In genomic region chr6:109454483-109455160, GRCh38 we compare ENCODE assay signal across 8 cellular contexts. TPM values are rescaled to one million over a fixed set of nuclear protein-coding genes. Genes with fewer than 3 reads are reported as not detected.
A peak's percentile ranks its signal among the peaks of the same experiment; 100 is the strongest.
DNase-seq lines count a peak whose midpoint lies in the region; ATAC-seq and TF ChIP-seq lines count a peak whose summit lies in the region.

No MANE protein-coding gene starts in this region.

- no peaks in the 10 kb centered on the region for H3K9me3 ChIP-seq in neural cell (ENCODE audit: low read length)
- H3K9me3 ChIP-seq in thoracic aorta = no peaks in the 10 kb centered on the region

- CTCF ChIA-PET in activated CD8-positive, alpha-beta memory T cell treated with anti-CD3 and anti-CD28 coated beads, Interleukin-2, amount 10 ng/mL, durations not matched to agents 7 days and 5 days (lab: Charles Lee) = interaction anchor here (1.2 to 5.6 kb wide), 6 partner anchors 12 to 267 kb away, joined by 3 to 40 read pairs (median 8); partner anchors contain the start of genes CD164, PPIL6 and SMPD2

- ATAC-seq in activated CD8-positive, alpha-beta memory T cell treated with anti-CD3 and anti-CD28 coated beads, Interleukin-2, amount 10 ng/mL, durations not matched to agents 7 days and 5 days = peak; percentile 48
- no peak for ATAC-seq in thoracic aorta (ENCODE audit: insufficient number of reproducible peaks, low FRiP score, low read depth)

- H3K36me3 ChIP-seq in neural cell (ENCODE audit: insufficient read depth, low read length) (no peaks in the 10 kb centered on the region), thoracic aorta (peaks cover 11% of the 10 kb centered on the region)

- no peaks in the 10 kb centered on the region for H3K9me2 ChIP-seq in neural cell (ENCODE audit: insufficient read depth, low read length)

- H3K9me3 Mint-ChIP-seq in activated CD8-positive, alpha-beta memory T cell treated with anti-CD3 and anti-CD28 coated beads, Interleukin-2, amount 10 ng/mL, durations not matched to agents 7 days and 5 days (ENCODE audit: low read depth) = no peaks in the 10 kb centered on the region

- H3K4me3 Mint-ChIP-seq in activated CD8-positive, alpha-beta memory T cell treated with anti-CD3 and anti-CD28 coated beads, Interleukin-2, amount 10 ng/mL, durations not matched to agents 7 days and 5 days = peak overlapping the region; percentile 88

- H3K4me3 ChIP-seq in GM12865 (ENCODE audit: low read depth, low read length) = peak overlapping the region; percentile 86
- peak overlapping the region; percentile 75 for H3K4me3 ChIP-seq in HFF-Myc (replicated peaks; ENCODE audit: low read depth, low read length)
- H3K4me3 ChIP-seq in neural cell (ENCODE audit: low read length) = peak overlapping the region; percentile 97
- peak overlapping the region; percentile 95 for H3K4me3 ChIP-seq in thoracic aorta

- no peak for TF ChIP-seq EP300 in neural cell (conservative IDR thresholded peaks at IDR 0.05; ENCODE audit: poor library complexity, severe bottlenecking)

- DNase-seq in GM12865 (ENCODE audit: low read depth) (peak; percentile 86), HFF-Myc (ENCODE audit: extremely low read depth, low read depth) (no peak), NCI-H748 (lab: John Stamatoyannopoulos, UW; ENCODE audit: unreplicated experiment) (peak; percentile 64), epithelial cell of prostate (ENCODE audit: low read depth, low spot score) (no peak), thoracic aorta (ENCODE audit: low spot score) (no peak), NCI-H1930 (lab: John Stamatoyannopoulos, UW) (no peak)
- DNase-seq in activated CD8-positive, alpha-beta memory T cell treated with anti-CD3 and anti-CD28 coated beads, Interleukin-2, amount 10 ng/mL, durations not matched to agents 7 days and 5 days = peak; percentile 89

- TF ChIP-seq CTCF in GM12865 (IDR thresholded peaks at IDR 0.05; ENCODE audit: insufficient read depth, low read depth, low read length, missing control alignments) (no peak), HFF-Myc (IDR thresholded peaks at IDR 0.05; ENCODE audit: low read depth, low read length, missing control alignments) (no peak), neural cell (IDR thresholded peaks at IDR 0.05; ENCODE audit: poor library complexity, severe bottlenecking) (no peak), thoracic aorta (IDR thresholded peaks at IDR 0.05) (no peak)

- peaks cover 20% of the 10 kb centered on the region for H3K36me3 Mint-ChIP-seq in activated CD8-positive, alpha-beta memory T cell treated with anti-CD3 and anti-CD28 coated beads, Interleukin-2, amount 10 ng/mL, durations not matched to agents 7 days and 5 days

- no peaks in the 10 kb centered on the region for H3F3A ChIP-seq in neural cell (ENCODE audit: insufficient read depth, low read length, poor library complexity, severe bottlenecking)

- peaks cover 8% of the 10 kb centered on the region for H3K79me2 ChIP-seq in neural cell (replicated peaks; ENCODE audit: insufficient read depth, low read length)

- no peak for TF ChIP-seq RAD21 in neural cell (conservative IDR thresholded peaks at IDR 0.05)

- peaks cover 73% of the 10 kb centered on the region for H3K4me1 Mint-ChIP-seq in activated CD8-positive, alpha-beta memory T cell treated with anti-CD3 and anti-CD28 coated beads, Interleukin-2, amount 10 ng/mL, durations not matched to agents 7 days and 5 days

- peak overlapping the region; percentile 97 for H2AFZ ChIP-seq in neural cell (ENCODE audit: low read depth, low read length)

- peaks cover 9 to 31% of the 10 kb centered on the region in 2 donors for H3K4me1 ChIP-seq in thoracic aorta (ENCODE audit: control insufficient read depth in 1 of 2, low read depth in 2 of 2)

- H4K20me1 ChIP-seq in neural cell (ENCODE audit: insufficient read depth) = no peaks in the 10 kb centered on the region

- H3K27me3 Mint-ChIP-seq in activated CD8-positive, alpha-beta memory T cell treated with anti-CD3 and anti-CD28 coated beads, Interleukin-2, amount 10 ng/mL, durations not matched to agents 7 days and 5 days = no peaks in the 10 kb centered on the region

- H3K27ac Mint-ChIP-seq in activated CD8-positive, alpha-beta memory T cell treated with anti-CD3 and anti-CD28 coated beads, Interleukin-2, amount 10 ng/mL, durations not matched to agents 7 days and 5 days = peak overlapping the region; percentile 97

- H3K27me3 ChIP-seq in neural cell (ENCODE audit: insufficient read depth, low read depth, low read length) (no peaks in the 10 kb centered on the region), thoracic aorta (replicated peaks; ENCODE audit: insufficient read depth) (no peaks in the 10 kb centered on the region)

- H3K27ac ChIP-seq in epithelial cell of prostate (peak overlapping the region; percentile 49), neural cell (ENCODE audit: low read length) (peak overlapping the region; percentile 77), thoracic aorta (peak overlapping the region; percentile 64 to 90)

- peak overlapping the region; percentile 94 for H3K9ac ChIP-seq in neural cell (ENCODE audit: low read length)

- H3K4me2 ChIP-seq in neural cell (ENCODE audit: low read length) = peak overlapping the region; percentile 58

TF ChIP-seq in neural cell, 6 proteins besides CTCF, POLR2A, EP300 and RAD21:
- TF ChIP-seq REST (IDR thresholded peaks at IDR 0.05; ENCODE audit: borderline replicate concordance) = no peak

RNA-seq across cellular contexts. Expression of gene MICAL1, which starts 0.9 kb away (rescaled TPM):
- 10 to 100 TPM; 86.0 to 93.1 TPM for total RNA-seq in activated CD8-positive, alpha-beta memory T cell treated with anti-CD3 and anti-CD28 coated beads, Interleukin-2, amount 10 ng/mL, durations not matched to agents 7 days and 5 days
- 54.2 and 80.1 TPM in 2 replicates for polyA plus RNA-seq in neural cell
- polyA minus RNA-seq in neural cell = 39.6 and 44.6 TPM in 2 replicates
- 100 to 1,000 TPM in 1 of 2 donors, 10 to 100 TPM in 1; 60.6 to 105 TPM for total RNA-seq in thoracic aorta

RNA-seq across cellular contexts. Expression of gene SMPD2, which starts 14.1 kb away (rescaled TPM):
- total RNA-seq in activated CD8-positive, alpha-beta memory T cell treated with anti-CD3 and anti-CD28 coated beads, Interleukin-2, amount 10 ng/mL, durations not matched to agents 7 days and 5 days = 10 to 100 TPM; 14.3 to 14.6 TPM
- 8.0 and 8.6 TPM in 2 replicates for polyA plus RNA-seq in neural cell
- 7.2 and 10.2 TPM in 2 replicates for polyA minus RNA-seq in neural cell
- 10 to 100 TPM; 21.4 to 33.7 TPM for total RNA-seq in thoracic aorta

RNA-seq across cellular contexts. Expression of gene PPIL6, which starts 14.2 kb away (rescaled TPM):
- total RNA-seq in activated CD8-positive, alpha-beta memory T cell treated with anti-CD3 and anti-CD28 coated beads, Interleukin-2, amount 10 ng/mL, durations not matched to agents 7 days and 5 days = under 1 TPM in 1 of 2 experiments, not detected in 1; 0.21 TPM
- 2.5 and 11.8 TPM in 2 replicates for polyA plus RNA-seq in neural cell
- 10.7 and 13.2 TPM in 2 replicates for polyA minus RNA-seq in neural cell
- 1 to 10 TPM; 2.2 to 5.8 TPM for total RNA-seq in thoracic aorta

RNA-seq across cellular contexts. Expression of gene ZBTB24, which starts 28.4 kb away (rescaled TPM):
- total RNA-seq in activated CD8-positive, alpha-beta memory T cell treated with anti-CD3 and anti-CD28 coated beads, Interleukin-2, amount 10 ng/mL, durations not matched to agents 7 days and 5 days = 10 to 100 TPM; 17.5 to 22.7 TPM
- 5.5 and 6.0 TPM in 2 replicates for polyA plus RNA-seq in neural cell
- polyA minus RNA-seq in neural cell = 16.8 and 17.4 TPM in 2 replicates
- 1 to 10 TPM; 3.2 to 9.5 TPM for total RNA-seq in thoracic aorta

Comparison
In these comparisons a context has a peak if more than half of its experiments do, and no peak if none do; other contexts are left out.
1. DNase-seq: peak in GM12865 (single experiment), NCI-H748 (single experiment) and activated CD8-positive, alpha-beta memory T cell treated with anti-CD3 and anti-CD28 coated beads, Interleukin-2, amount 10 ng/mL, durations not matched to agents 7 days and 5 days (single experiment); none in HFF-Myc (single experiment), epithelial cell of prostate (single experiment), thoracic aorta (single experiment) and NCI-H1930 (0 of 2).
2. Peak in every context shown above with its lines, with median percentiles within 50 percentile points of each other: H3K4me3 ChIP-seq and H3K27ac ChIP-seq.